In the genomic region with DNA sequence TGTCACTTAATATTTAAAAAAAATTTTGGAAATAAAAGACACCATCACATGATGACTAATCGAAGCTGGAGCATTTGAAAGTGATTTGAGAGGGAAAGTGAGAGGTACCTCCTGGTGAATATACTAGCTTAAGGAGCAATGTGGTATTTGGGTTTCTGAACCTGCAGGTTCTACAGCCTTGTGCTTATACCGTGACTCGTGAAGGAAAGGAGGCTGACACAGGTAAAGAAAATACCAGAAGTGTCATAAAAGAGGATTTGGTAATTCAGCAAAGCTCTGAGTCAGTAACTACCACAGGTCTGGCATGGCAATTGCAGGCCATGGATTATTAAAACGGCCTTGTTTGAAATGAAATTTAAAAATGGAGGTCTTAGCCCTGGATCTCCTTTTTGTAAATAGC, we compare ENCODE assay signal across 22 cellular contexts.
DNase-seq lines count a peak whose midpoint lies in the region; ATAC-seq and TF ChIP-seq lines count a peak whose summit lies in the region.
"Had no signal": no experiment of that assay in that cellular context is flagged by ENCODE, and none has a peak within 500 bp of the region (broad histone marks: within the 10 kb centered on the region; RNA-seq: fewer than 3 reads in every experiment).

No MANE protein-coding gene starts in this region.

- H3K4me1 Mint-ChIP-seq in activated T-helper 17 cell treated with anti-CD3 and anti-CD28 coated beads, Interleukin-2, amount 50 U/mL, for 72 hours = peaks cover 4% of the 10 kb centered on the region
- peaks cover 7% of the 10 kb centered on the region for H3K4me1 Mint-ChIP-seq in type B pancreatic cell (ENCODE audit: unreplicated experiment)
- H3K4me1 Mint-ChIP-seq: CD14-positive monocyte; memory B cell; stimulated activated memory B cell treated with anti-CD40 and anti-IgM and Interleukin-4, amounts not matched to agents 10 μg/mL and 1 μg/mL and 100 μg/mL, for 72 hours; T-helper 17 cell had no signal

- H3K79me2 ChIP-seq in ACC112 (ENCODE audit: control insufficient read depth, insufficient read depth, low read length, unreplicated experiment) = no peaks in the 10 kb centered on the region
- no peaks in the 10 kb centered on the region for H3K79me2 ChIP-seq in HCT116 (ENCODE audit: insufficient read depth, low read length)

- no peaks in the 10 kb centered on the region for H3K9me2 ChIP-seq in HCT116 (ENCODE audit: insufficient read depth)

- CTCF ChIA-PET in HCT116 (lab: Charles Lee) = interaction anchor here (1.1 to 2.7 kb wide), 8 partner anchors 10 to 550 kb away, joined by 3 to 9 read pairs (median 4); no protein-coding TSS in a partner anchor

- H3K27me3 Mint-ChIP-seq in activated T-helper 17 cell treated with anti-CD3 and anti-CD28 coated beads, Interleukin-2, amount 50 U/mL, for 72 hours = peaks cover 6% of the 10 kb centered on the region
- H3K27me3 Mint-ChIP-seq in type B pancreatic cell = no peaks in the 10 kb centered on the region
- H3K27me3 Mint-ChIP-seq: memory B cell; stimulated activated memory B cell treated with anti-CD40 and anti-IgM and Interleukin-4, amounts not matched to agents 10 μg/mL and 1 μg/mL and 100 μg/mL, for 72 hours had no signal

- no peaks in the 10 kb centered on the region for H3K36me3 ChIP-seq in ACC112 (ENCODE audit: insufficient read depth, low read length)
- H3K36me3 ChIP-seq in HCT116 (ENCODE audit: control insufficient read depth in 1 of 2, insufficient read depth in 2 of 2, low read length in 2 of 2) = no peaks in the 10 kb centered on the region
- no peaks in the 10 kb centered on the region for H3K36me3 ChIP-seq in ascending aorta
- no peaks in the 10 kb centered on the region for H3K36me3 ChIP-seq in mucosa of descending colon (ENCODE audit: low read depth)
- H3K36me3 ChIP-seq: Peyer's patch, thoracic aorta had no signal

- POLR2A ChIA-PET in HCT116 (lab: Charles Lee) = interaction anchor here (0.7 to 1.3 kb wide), 4 partner anchors 9 to 309 kb away, joined by 3 to 6 read pairs (median 4); no protein-coding TSS in a partner anchor

- H3K9ac ChIP-seq in HCT116 (ENCODE audit: low read length) = 0 out of 2 replicates have a peak overlapping the region, but pooled peaks have one; percentile 26

- no peaks in the 10 kb centered on the region for H3K9me3 ChIP-seq in HCT116 (ENCODE audit: control insufficient read depth in 1 of 2, insufficient read depth in 1 of 2, low read depth in 1 of 2, low read length in 2 of 2)
- H3K9me3 ChIP-seq in ascending aorta = no peaks in the 10 kb centered on the region
- no peaks in the 10 kb centered on the region for H3K9me3 ChIP-seq in mucosa of descending colon
- H3K9me3 ChIP-seq: Peyer's patch, thoracic aorta had no signal

- TF ChIP-seq RAD21 in HCT116 (IDR thresholded peaks at IDR 0.05; ENCODE audit: low read depth) = 0 out of 2 replicates have a peak, but pooled peaks have one; percentile 6

- H3K36me3 Mint-ChIP-seq in activated T-helper 17 cell treated with anti-CD3 and anti-CD28 coated beads, Interleukin-2, amount 50 U/mL, for 72 hours (ENCODE audit: low read depth) = no peaks in the 10 kb centered on the region
- no peaks in the 10 kb centered on the region for H3K36me3 Mint-ChIP-seq in type B pancreatic cell
- H3K36me3 Mint-ChIP-seq: activated naive CD4-positive, alpha-beta T cell treated with anti-CD3 and anti-CD28 coated beads, Interleukin-2, amount 50 U/mL, for 72 hours; CD14-positive monocyte had no signal

- RAD21 ChIA-PET in HCT116 (lab: Charles Lee; ENCODE audit: low non-redundant PET in 1 of 2, low total read pairs in 2 of 2, uncharacterized antibody in 2 of 2, unreplicated experiment in 2 of 2) = no interaction called here

- no peak overlapping the region for H3K4me3 Mint-ChIP-seq in activated T-helper 17 cell treated with anti-CD3 and anti-CD28 coated beads, Interleukin-2, amount 50 U/mL, for 72 hours
- H3K4me3 Mint-ChIP-seq in type B pancreatic cell = no peak overlapping the region
- H3K4me3 Mint-ChIP-seq: activated T-helper 1 cell treated with anti-CD3 and anti-CD28 coated beads, Interleukin-12 subunit alpha, Interleukin-12 subunit beta, Interleukin-2, Interleukin-4 antibody, amounts not matched to agents 30 ng/mL and 10 ng/mL and 1 ng/mL, durations not matched to agents 14 hours and 24 hours and 36 hours; CD14-positive monocyte; memory B cell; stimulated activated memory B cell treated with anti-CD40 and anti-IgM and Interleukin-4, amounts not matched to agents 10 μg/mL and 1 μg/mL and 100 μg/mL, for 72 hours; T-helper 17 cell had no signal

- no peak for DNase-seq in HCT116 (ENCODE audit: low read depth, low spot score)
- DNase-seq in kidney tubule cell (ENCODE audit: low spot score) = peak; percentile 53
- no peak for DNase-seq in ascending aorta (ENCODE audit: low spot score in 2 of 2)
- DNase-seq in COLO668 (lab: John Stamatoyannopoulos, UW; ENCODE audit: unreplicated experiment) = no peak
- no peak for DNase-seq in type B pancreatic cell (ENCODE audit: extremely low spot score, unreplicated experiment)
- no peak for DNase-seq in mucosa of descending colon
- DNase-seq: HCEC 1CT, head of caudate nucleus, left cardiac atrium, NCI-H1436, NCI-H446 treated with DMSO at 0.1 percent for 48 hours, nucleus accumbens, Peyer's patch, T-helper 17 cell had no signal

- peak overlapping the region; percentile 54 for H3K4me2 ChIP-seq in HCT116 (ENCODE audit: low read length)

- BruUV-seq in HCT116 (replicated peaks; lab: Mats Ljungman, UMichigan) = no TSS peak

- no peak for TF ChIP-seq POLR2A in HCT116 (IDR thresholded peaks at IDR 0.05; ENCODE audit: borderline replicate concordance, extremely low read depth, insufficient read depth, insufficient read length)

- H3K9me3 Mint-ChIP-seq in activated T-helper 17 cell treated with anti-CD3 and anti-CD28 coated beads, Interleukin-2, amount 50 U/mL, for 72 hours = no peaks in the 10 kb centered on the region
- H3K9me3 Mint-ChIP-seq in type B pancreatic cell = peaks cover 4% of the 10 kb centered on the region
- H3K9me3 Mint-ChIP-seq: activated naive CD4-positive, alpha-beta T cell treated with anti-CD3 and anti-CD28 coated beads, Interleukin-2, amount 50 U/mL, for 72 hours had no signal

- H3K27ac ChIP-seq in ACC112 (ENCODE audit: low read depth, low read length) (0 out of 2 replicates have a peak overlapping the region, but pooled peaks have one; percentile 13), HCT116 (ENCODE audit: low read depth, low read length) (peak overlapping the region; percentile 50; the same call in 1 of the 2 replicates), ascending aorta (no peak overlapping the region)
- H3K27ac ChIP-seq: Peyer's patch, thoracic aorta had no signal

- H3K4me3 ChIP-seq in ACC112 (ENCODE audit: low read depth, low read length) = no peak overlapping the region
- H3K4me3 ChIP-seq in HCT116 (replicated peaks in 1 of 2; ENCODE audit: low read depth in 1 of 2, low read length in 2 of 2) = no peak overlapping the region
- no peak overlapping the region for H3K4me3 ChIP-seq in ascending aorta
- no peak overlapping the region for H3K4me3 ChIP-seq in mucosa of descending colon
- H3K4me3 ChIP-seq: Peyer's patch, thoracic aorta had no signal

- no peaks in the 10 kb centered on the region for H4K20me1 ChIP-seq in HCT116 (ENCODE audit: insufficient read depth)

- H3K27me3 ChIP-seq in ACC112 (ENCODE audit: insufficient read depth, low read length) (no peaks in the 10 kb centered on the region), HCT116 (ENCODE audit: insufficient read depth, low read length) (no peaks in the 10 kb centered on the region), ascending aorta (no peaks in the 10 kb centered on the region)
- H3K27me3 ChIP-seq: Peyer's patch had no signal

- no peak for TF ChIP-seq CTCF in HCT116 (IDR thresholded peaks at IDR 0.05 in 2 of 3, conservative IDR thresholded peaks at IDR 0.05 in 1 of 3; ENCODE audit: borderline replicate concordance in 1 of 3, insufficient read depth in 1 of 3, low read depth in 2 of 3, low read length in 2 of 3)
- TF ChIP-seq CTCF in ascending aorta (IDR thresholded peaks at IDR 0.05) = no peak
- no peak for TF ChIP-seq CTCF in type B pancreatic cell (conservative IDR thresholded peaks at IDR 0.05)
- TF ChIP-seq CTCF in mucosa of descending colon (IDR thresholded peaks at IDR 0.05) = no peak

- peak; percentile 33; the same call in 1 of the 2 replicates for ATAC-seq in HCT116
- peak; percentile 39 for ATAC-seq in activated T-helper 17 cell treated with anti-CD3 and anti-CD28 coated beads, Interleukin-2, amount 50 U/mL, for 72 hours (replicated peaks)
- no peak for ATAC-seq in mucosa of descending colon
- ATAC-seq: stimulated activated memory B cell treated with anti-CD40 and anti-IgM and Interleukin-4, amounts not matched to agents 10 μg/mL and 1 μg/mL and 100 μg/mL, for 72 hours; T-helper 17 cell had no signal

- intact Hi-C loops in HCT116 (cut with micrococcal nuclease) = loop anchor here (1.0 to 10.0 kb wide), 9 partner anchors 257 to 680 kb away; partner anchors contain the start of genes SCAF11, SLC38A1 and SLC38A2
- intact Hi-C loops in ascending aorta (cut with DNase I) = loop anchor here (5.0 kb wide), 2 partner anchors 257 to 347 kb away; no protein-coding TSS in a partner anchor
- intact Hi-C loops in mucosa of descending colon (cut with DNase I, micrococcal nuclease) = loop anchor here (5.0 to 10.0 kb wide), 2 partner anchors 257 to 320 kb away; no protein-coding TSS in a partner anchor

- H2AFZ ChIP-seq in ACC112 (ENCODE audit: low read length, unreplicated experiment) (peak overlapping the region; percentile 30), HCT116 (ENCODE audit: low read depth, low read length, poor library complexity, severe bottlenecking) (peak overlapping the region; percentile 55)

- H3K4me1 ChIP-seq in ACC112 (ENCODE audit: control insufficient read depth, insufficient read depth, low read length, unreplicated experiment) = peaks cover 33% of the 10 kb centered on the region
- H3K4me1 ChIP-seq in HCT116 (ENCODE audit: control insufficient read depth in 1 of 2, insufficient read depth in 2 of 2, low read length in 2 of 2) = peaks cover 42 to 44% of the 10 kb centered on the region in 2 experiments
- peaks cover 0 to 4% of the 10 kb centered on the region in 2 donors for H3K4me1 ChIP-seq in ascending aorta
- no peaks in the 10 kb centered on the region for H3K4me1 ChIP-seq in mucosa of descending colon (ENCODE audit: low read depth)
- H3K4me1 ChIP-seq: Peyer's patch had no signal

- no peak overlapping the region for H3K27ac Mint-ChIP-seq in activated T-helper 17 cell treated with anti-CD3 and anti-CD28 coated beads, Interleukin-2, amount 50 U/mL, for 72 hours
- H3K27ac Mint-ChIP-seq in type B pancreatic cell = no peak overlapping the region
- H3K27ac Mint-ChIP-seq: activated naive CD4-positive, alpha-beta T cell treated with anti-CD3 and anti-CD28 coated beads, Interleukin-2, amount 50 U/mL, for 72 hours; activated T-helper 1 cell treated with anti-CD3 and anti-CD28 coated beads, Interleukin-12 subunit alpha, Interleukin-12 subunit beta, Interleukin-2, Interleukin-4 antibody, amounts not matched to agents 30 ng/mL and 10 ng/mL and 1 ng/mL, durations not matched to agents 14 hours and 24 hours and 36 hours; CD14-positive monocyte; memory B cell; stimulated activated memory B cell treated with anti-CD40 and anti-IgM and Interleukin-4, amounts not matched to agents 10 μg/mL and 1 μg/mL and 100 μg/mL, for 72 hours; T-helper 17 cell had no signal

TF ChIP-seq in HCT116, 20 proteins besides CTCF, POLR2A, EP300 and RAD21:
- no peak for TF ChIP-seq JUND (IDR thresholded peaks at IDR 0.05)
- TF ChIP-seq SRF (IDR thresholded peaks at IDR 0.05; ENCODE audit: low read depth) = no peak
- no peak for TF ChIP-seq CEBPB (IDR thresholded peaks at IDR 0.05; ENCODE audit: low read depth)

Comparison
In these comparisons a context has a peak if more than half of its experiments do, and no peak if none do; other contexts are left out.
1. H3K27ac ChIP-seq: peak in ACC112 (single experiment) and HCT116 (single experiment); none in ascending aorta (0 of 2).